In genomic region chr4:76897522-76898384, GRCh38 we compare ENCODE assay signal across 9 cellular contexts. TPM values are rescaled to one million over a fixed set of nuclear protein-coding genes. Genes with fewer than 3 reads are reported as not detected.
DNase-seq lines count a peak whose midpoint lies in the region; ATAC-seq and TF ChIP-seq lines count a peak whose summit lies in the region.
"Had no signal": no experiment of that assay in that cellular context is flagged by ENCODE, and none has a peak within 500 bp of the region (broad histone marks: within the 10 kb centered on the region; RNA-seq: fewer than 3 reads in every experiment).

SOWAHB (minus strand) TSS chr4:76898144; CDS start chr4:76897849, 295 bp downstream.

- peak within 1 kb of the TSS; percentile 30 for H3K4me3 Mint-ChIP-seq in T-helper 2 cell treated with Interferon-gamma antibody and Interleukin-4, amounts not matched to agents 5 μg/mL and 100 μg/mL, for 36 hours
- peak within 1 kb of the TSS; percentile 51 for H3K4me3 Mint-ChIP-seq in stimulated activated effector memory CD8-positive, alpha-beta T cell treated with anti-CD3 and anti-CD28 coated beads, Interleukin-12 subunit alpha, Interleukin-12 subunit beta, amount 100 ng/mL, for 72 hours

- H3K4me1 ChIP-seq in left lung, result peaks cover 15 to 21% of the 10 kb centered on the region in 2 donors

- TF ChIP-seq CTCF in left lung (IDR thresholded peaks at IDR 0.05), result no peak

- H3K9me3 Mint-ChIP-seq in T-helper 2 cell treated with Interferon-gamma antibody and Interleukin-4, amounts not matched to agents 5 μg/mL and 100 μg/mL, for 36 hours, result no peaks in the 10 kb centered on the region
- H3K9me3 Mint-ChIP-seq in stimulated activated effector memory CD8-positive, alpha-beta T cell treated with anti-CD3 and anti-CD28 coated beads, Interleukin-12 subunit alpha, Interleukin-12 subunit beta, amount 100 ng/mL, for 72 hours, result no peaks in the 10 kb centered on the region

- ATAC-seq in HG03280 (IDR thresholded peaks at IDR 0.05; ENCODE audit: unreplicated experiment), result peak; percentile 49
- peak; percentile 95 for ATAC-seq in left lung
- peak; percentile 70 for ATAC-seq in stimulated activated effector memory CD8-positive, alpha-beta T cell treated with anti-CD3 and anti-CD28 coated beads, Interleukin-12 subunit alpha, Interleukin-12 subunit beta, amount 100 ng/mL, for 72 hours
- no peak for ATAC-seq in HG03108 (IDR thresholded peaks at IDR 0.05; ENCODE audit: unreplicated experiment)
- no peak for ATAC-seq in GM21786 (IDR thresholded peaks at IDR 0.05; ENCODE audit: unreplicated experiment)

- peaks cover 13 to 61% of the 10 kb centered on the region in 2 donors for H3K27me3 ChIP-seq in left lung

- no peaks in the 10 kb centered on the region for H3K36me3 Mint-ChIP-seq in T-helper 2 cell treated with Interferon-gamma antibody and Interleukin-4, amounts not matched to agents 5 μg/mL and 100 μg/mL, for 36 hours (ENCODE audit: low read depth)
- H3K36me3 Mint-ChIP-seq in stimulated activated effector memory CD8-positive, alpha-beta T cell treated with anti-CD3 and anti-CD28 coated beads, Interleukin-12 subunit alpha, Interleukin-12 subunit beta, amount 100 ng/mL, for 72 hours, result no peaks in the 10 kb centered on the region

- no peaks in the 10 kb centered on the region for H3K9me3 ChIP-seq in left lung

- H3K27ac ChIP-seq in left lung, result peak within 1 kb of the TSS; percentile 76 to 82

- H3K4me3 ChIP-seq in left lung, result peak within 1 kb of the TSS; percentile 45 to 46

- intact Hi-C loops in left lung (cut with DNase I), result no loop called here

- peaks cover 48% of the 10 kb centered on the region for H3K27me3 Mint-ChIP-seq in T-helper 2 cell treated with Interferon-gamma antibody and Interleukin-4, amounts not matched to agents 5 μg/mL and 100 μg/mL, for 36 hours (ENCODE audit: low read depth)

- DNase-seq in GM03348 (ENCODE audit: low spot score), result peak; percentile 39
- no peak for DNase-seq in T-helper 2 cell treated with Interferon-gamma antibody and Interleukin-4, amounts not matched to agents 5 μg/mL and 100 μg/mL, for 36 hours (ENCODE audit: low spot score)
- DNase-seq in central memory CD4-positive, alpha-beta T cell, result peak; percentile 19
- peak; percentile 87 to 90 for DNase-seq in left lung
- DNase-seq in stimulated activated effector memory CD8-positive, alpha-beta T cell treated with anti-CD3 and anti-CD28 coated beads, Interleukin-12 subunit alpha, Interleukin-12 subunit beta, amount 100 ng/mL, for 72 hours (ENCODE audit: low spot score in 2 of 2), result peak in 1 of 2 donors; percentile 56

- H3K27ac Mint-ChIP-seq in T-helper 2 cell treated with Interferon-gamma antibody and Interleukin-4, amounts not matched to agents 5 μg/mL and 100 μg/mL, for 36 hours, result no peak within 1 kb of the TSS
- H3K27ac Mint-ChIP-seq in stimulated activated effector memory CD8-positive, alpha-beta T cell treated with anti-CD3 and anti-CD28 coated beads, Interleukin-12 subunit alpha, Interleukin-12 subunit beta, amount 100 ng/mL, for 72 hours, result no peak within 1 kb of the TSS

- H3K4me1 Mint-ChIP-seq in T-helper 2 cell treated with Interferon-gamma antibody and Interleukin-4, amounts not matched to agents 5 μg/mL and 100 μg/mL, for 36 hours (ENCODE audit: low read depth), result no peaks in the 10 kb centered on the region
- peaks cover 9% of the 10 kb centered on the region for H3K4me1 Mint-ChIP-seq in stimulated activated effector memory CD8-positive, alpha-beta T cell treated with anti-CD3 and anti-CD28 coated beads, Interleukin-12 subunit alpha, Interleukin-12 subunit beta, amount 100 ng/mL, for 72 hours

- no peaks in the 10 kb centered on the region for H3K36me3 ChIP-seq in left lung

RNA-seq across cellular contexts. Expression of gene SOWAHB, which starts in this region (rescaled TPM):
- total RNA-seq in left lung, result 1 to 10 TPM; 2.5 to 6.3 TPM
- total RNA-seq: NCI-H460 had no signal

Comparison
In these comparisons a context has a peak if more than half of its experiments do, and no peak if none do; other contexts are left out.
1. ATAC-seq: peak in HG03280 (single experiment), left lung (single experiment) and stimulated activated effector memory CD8-positive, alpha-beta T cell treated with anti-CD3 and anti-CD28 coated beads, Interleukin-12 subunit alpha, Interleukin-12 subunit beta, amount 100 ng/mL, for 72 hours (single experiment); none in HG03108 (single experiment) and GM21786 (single experiment).